In genomic region chr7:100543586-100543985, GRCh38 we compare ENCODE assay signal across 14 cellular contexts. TPM values are rescaled to one million over a fixed set of nuclear protein-coding genes. Genes with fewer than 3 reads are reported as not detected.
DNase-seq lines count a peak whose midpoint lies in the region; ATAC-seq and TF ChIP-seq lines count a peak whose summit lies in the region.
"Had no signal": no experiment of that assay in that cellular context is flagged by ENCODE, and none has a peak within 500 bp of the region (broad histone marks: within the 10 kb centered on the region; RNA-seq: fewer than 3 reads in every experiment).

No MANE protein-coding gene starts in this region.

- H3K27ac ChIP-seq in body of pancreas, result peak overlapping the region; percentile 89 to 98 (median 95)
- peak overlapping the region; percentile 93 for H3K27ac ChIP-seq in vagina
- H3K27ac ChIP-seq: BLaER1 had no signal

- H3K4me1 ChIP-seq in body of pancreas, result peaks cover 88% of the 10 kb centered on the region
- peaks cover 72% of the 10 kb centered on the region for H3K4me1 ChIP-seq in vagina

- H3K4me1 Mint-ChIP-seq in stimulated activated naive CD8-positive, alpha-beta T cell treated with anti-CD3 and anti-CD28 coated beads, Interleukin-15, Interleukin-2, amounts not matched to agents 100 ng/mL and 50 ng/mL, for 24 hours (ENCODE audit: low read depth), result peaks cover 97% of the 10 kb centered on the region
- H3K4me1 Mint-ChIP-seq in naive thymus-derived CD8-positive, alpha-beta T cell, result peaks cover 51 to 95% (median 92%) of the 10 kb centered on the region in 4 donors

- no peaks in the 10 kb centered on the region for H3K36me3 ChIP-seq in body of pancreas (replicated peaks in 1 of 2; ENCODE audit: insufficient read depth in 1 of 2, low read depth in 2 of 2)
- no peaks in the 10 kb centered on the region for H3K36me3 ChIP-seq in vagina
- H3K36me3 ChIP-seq: BLaER1 had no signal

- no peaks in the 10 kb centered on the region for H3K27me3 ChIP-seq in body of pancreas
- H3K27me3 ChIP-seq in vagina, result no peaks in the 10 kb centered on the region
- H3K27me3 ChIP-seq: BLaER1 had no signal

- H3K27me3 Mint-ChIP-seq in stimulated activated naive CD8-positive, alpha-beta T cell treated with anti-CD3 and anti-CD28 coated beads, Interleukin-15, Interleukin-2, amounts not matched to agents 100 ng/mL and 50 ng/mL, for 24 hours, result no peaks in the 10 kb centered on the region
- peaks cover 0 to 2% (median 0%) of the 10 kb centered on the region in 5 donors for H3K27me3 Mint-ChIP-seq in naive thymus-derived CD8-positive, alpha-beta T cell

- no peak for DNase-seq in stimulated activated naive CD8-positive, alpha-beta T cell treated with anti-CD3 and anti-CD28 coated beads, Interleukin-15, Interleukin-2, amounts not matched to agents 100 U/mL and 50 U/mL, for 24 hours
- DNase-seq in body of pancreas (no peak), vagina (ENCODE audit: extremely low spot score in 2 of 2) (no peak), NOMO-1 treated with dmso at 0.1 percent for 144 hours (lab: John Stamatoyannopoulos, UW; ENCODE audit: unreplicated experiment) (no peak), lower leg skin (ENCODE audit: low spot score in 2 of 2) (no peak)
- DNase-seq in naive thymus-derived CD8-positive, alpha-beta T cell, result no peak
- DNase-seq: islet precursor cell; NCI-H146; occipital lobe; stimulated activated CD4-positive, alpha-beta T cell treated with anti-CD3 and anti-CD28 coated beads, Interleukin-4, amount 100 ng/mL, for 24 hours had no signal

- peak overlapping the region; percentile 99 for H3K27ac Mint-ChIP-seq in stimulated activated naive CD8-positive, alpha-beta T cell treated with anti-CD3 and anti-CD28 coated beads, Interleukin-15, Interleukin-2, amounts not matched to agents 100 ng/mL and 50 ng/mL, for 24 hours
- H3K27ac Mint-ChIP-seq in naive thymus-derived CD8-positive, alpha-beta T cell, result peak overlapping the region; percentile 81 to 96 (median 92)

- H3K4me3 ChIP-seq in body of pancreas (no peak overlapping the region), vagina (no peak overlapping the region), lower leg skin (ENCODE audit: low read depth, poor library complexity, severe bottlenecking) (no peak overlapping the region)
- H3K4me3 ChIP-seq: BLaER1 had no signal

- TF ChIP-seq POLR2A in body of pancreas (IDR thresholded peaks at IDR 0.05), result no peak
- TF ChIP-seq POLR2A in vagina (IDR thresholded peaks at IDR 0.05), result no peak
- TF ChIP-seq POLR2A in lower leg skin (IDR thresholded peaks at IDR 0.05), result no peak

- WGBS in body of pancreas, 2 donors, result 60 to 63% methylated on average over 1 of the region's 1 CpG
- WGBS in lower leg skin, 2 donors, result 53% methylated on average over 1 of the region's 1 CpG

- intact Hi-C loops in body of pancreas (cut with DNase I) (no loop called here), vagina (cut with DNase I) (loop anchor here (10.0 kb wide), 1 partner anchor 321 kb away; the partner anchor contains the start of gene TRIP6), lower leg skin (cut with DNase I; ENCODE audit: low total_unique reads) (no loop called here)

- no peaks in the 10 kb centered on the region for H3K9me3 ChIP-seq in body of pancreas
- H3K9me3 ChIP-seq in vagina, result no peaks in the 10 kb centered on the region
- H3K9me3 ChIP-seq: BLaER1 had no signal

- peak overlapping the region; percentile 90 for H3K4me3 Mint-ChIP-seq in stimulated activated naive CD8-positive, alpha-beta T cell treated with anti-CD3 and anti-CD28 coated beads, Interleukin-15, Interleukin-2, amounts not matched to agents 100 ng/mL and 50 ng/mL, for 24 hours
- peak overlapping the region; percentile 13 to 88 (median 64) for H3K4me3 Mint-ChIP-seq in naive thymus-derived CD8-positive, alpha-beta T cell

- no peak for ATAC-seq in stimulated activated naive CD8-positive, alpha-beta T cell treated with anti-CD3 and anti-CD28 coated beads, Interleukin-15, Interleukin-2, amounts not matched to agents 100 U/mL and 50 U/mL, for 24 hours
- ATAC-seq in body of pancreas (no peak), HG02588 (IDR thresholded peaks at IDR 0.05; ENCODE audit: unreplicated experiment) (no peak)
- no peak for ATAC-seq in naive thymus-derived CD8-positive, alpha-beta T cell
- ATAC-seq: esophagus mucosa had no signal

- TF ChIP-seq CTCF in body of pancreas (IDR thresholded peaks at IDR 0.05), result no peak
- no peak for TF ChIP-seq CTCF in vagina (IDR thresholded peaks at IDR 0.05)
- no peak for TF ChIP-seq CTCF in lower leg skin (IDR thresholded peaks at IDR 0.05)

- no peaks in the 10 kb centered on the region for H3K9me3 Mint-ChIP-seq in stimulated activated naive CD8-positive, alpha-beta T cell treated with anti-CD3 and anti-CD28 coated beads, Interleukin-15, Interleukin-2, amounts not matched to agents 100 ng/mL and 50 ng/mL, for 24 hours
- no peaks in the 10 kb centered on the region for H3K9me3 Mint-ChIP-seq in naive thymus-derived CD8-positive, alpha-beta T cell

- peaks cover 52% of the 10 kb centered on the region for H3K36me3 Mint-ChIP-seq in stimulated activated naive CD8-positive, alpha-beta T cell treated with anti-CD3 and anti-CD28 coated beads, Interleukin-15, Interleukin-2, amounts not matched to agents 100 ng/mL and 50 ng/mL, for 24 hours (ENCODE audit: low read depth)
- peaks cover 0 to 3% (median under 1%) of the 10 kb centered on the region in 3 donors for H3K36me3 Mint-ChIP-seq in naive thymus-derived CD8-positive, alpha-beta T cell

- POLR2A ChIA-PET in naive thymus-derived CD8-positive, alpha-beta T cell (lab: Charles Lee), result interaction anchor here (0.6 kb wide), 1 partner anchor 129 kb away, joined by 4 read pairs; no protein-coding TSS in a partner anchor

RNA-seq across cellular contexts. Expression of gene AGFG2, which starts 4.6 kb away (rescaled TPM):
- total RNA-seq in body of pancreas (10 to 100 TPM; 20.4 to 24.6 TPM), vagina (37.6 TPM), lower leg skin (10 to 100 TPM; 47.1 to 62.7 (median 58.6) TPM)
- 10 to 100 TPM; 19.0 to 22.0 TPM for total RNA-seq in naive thymus-derived CD8-positive, alpha-beta T cell
- 10 to 100 TPM in 2 of 3 donors, 1 to 10 TPM in 1; 5.8 to 13.6 (median 11.5) TPM for polyA plus RNA-seq in naive thymus-derived CD8-positive, alpha-beta T cell

RNA-seq across cellular contexts. Expression of gene SAP25, which starts 30.1 kb away (rescaled TPM):
- not detected for total RNA-seq in body of pancreas
- 100 to 1,000 TPM; 102 to 118 TPM for total RNA-seq in naive thymus-derived CD8-positive, alpha-beta T cell
- polyA plus RNA-seq in naive thymus-derived CD8-positive, alpha-beta T cell, result under 1 TPM in 1 of 3 donors, not detected in 2; 0.42 TPM
- total RNA-seq in vagina, result 2.9 TPM
- 1 to 10 TPM in 2 of 4 donors, not detected in 2; 1.3 to 1.7 TPM for total RNA-seq in lower leg skin
- total RNA-seq: occipital lobe had no signal

RNA-seq across cellular contexts. Expression of gene LRCH4, which starts 42.3 kb away (rescaled TPM):
- total RNA-seq in body of pancreas, result 100 to 1,000 TPM in 1 of 2 donors, 10 to 100 TPM in 1; 25.4 to 121 TPM
- 100 to 1,000 TPM; 447 to 454 TPM for total RNA-seq in naive thymus-derived CD8-positive, alpha-beta T cell
- 100 to 1,000 TPM; 131 to 180 (median 153) TPM for polyA plus RNA-seq in naive thymus-derived CD8-positive, alpha-beta T cell
- 72.2 TPM for total RNA-seq in vagina
- 10 to 100 TPM; 42.0 to 82.2 (median 63.7) TPM for total RNA-seq in lower leg skin

RNA-seq across cellular contexts. Expression of gene FBXO24, which starts 42.5 kb away (rescaled TPM):
- total RNA-seq in body of pancreas (1 to 10 TPM; 1.8 to 5.3 TPM), vagina (0.98 TPM), lower leg skin (1 to 10 TPM in 2 of 4 donors, under 1 TPM in 2; 0.15 to 4.3 (median 0.99) TPM)
- total RNA-seq in naive thymus-derived CD8-positive, alpha-beta T cell, result 1 to 10 TPM; 2.5 to 3.6 TPM
- polyA plus RNA-seq in naive thymus-derived CD8-positive, alpha-beta T cell, result under 1 TPM; 0.60 to 0.95 (median 0.61) TPM

RNA-seq across cellular contexts. Expression of gene PCOLCE, which starts 58.6 kb away (rescaled TPM):
- 10 to 100 TPM in 1 of 2 donors, 1 to 10 TPM in 1; 7.3 to 24.1 TPM for total RNA-seq in body of pancreas
- 10 to 100 TPM in 1 of 2 experiments, 1 to 10 TPM in 1; 8.3 to 12.5 TPM for total RNA-seq in naive thymus-derived CD8-positive, alpha-beta T cell
- 1 to 10 TPM in 1 of 3 donors, under 1 TPM in 2; 0.25 to 1.3 (median 0.64) TPM for polyA plus RNA-seq in naive thymus-derived CD8-positive, alpha-beta T cell
- total RNA-seq in vagina, result 85.4 TPM
- total RNA-seq in lower leg skin, result 10 to 100 TPM in 1 of 4 donors, 1 to 10 TPM in 3; 4.9 to 47.6 (median 7.3) TPM

Comparison
In these comparisons a context has a peak if more than half of its experiments do, and no peak if none do; other contexts are left out.
1. RNA of gene SAP25, which starts 30.1 kb away (total RNA-seq): 102 to 118 TPM in naive thymus-derived CD8-positive, alpha-beta T cell; 2.9 TPM in vagina (single experiment), 1.3 to 1.7 TPM in lower leg skin and not detected in body of pancreas; every median in the first group is over 10 times any median in the second.